8 cellular contexts compared by ENCODE assay signal in genomic region chrX:129654652-129655546, GRCh38. TPM values are rescaled to one million over a fixed set of nuclear protein-coding genes. Genes with fewer than 3 reads are reported as not detected.
DNase-seq lines count a peak whose midpoint lies in the region; ATAC-seq lines count a peak whose summit lies in the region.

APLN (minus strand) TSS chrX:129654956; CDS start chrX:129654630, 326 bp downstream.

- peaks cover 10% of the 10 kb centered on the region for H3K4me1 Mint-ChIP-seq in activated CD4-positive, alpha-beta T cell treated with anti-CD3 and anti-CD28 coated beads, Interleukin-2, amount 10 ng/mL, durations not matched to agents 24 days and 14 days
- peaks cover 13% of the 10 kb centered on the region for H3K4me1 Mint-ChIP-seq in memory B cell

- H3K27me3 ChIP-seq in ectodermal cell (ENCODE audit: control insufficient read depth, insufficient read depth, low read length, poor library complexity, severe bottlenecking) (peaks cover 40% of the 10 kb centered on the region), thymus (ENCODE audit: control insufficient read depth, insufficient read depth) (no peaks in the 10 kb centered on the region)

- H3K4me3 Mint-ChIP-seq in activated CD4-positive, alpha-beta T cell treated with anti-CD3 and anti-CD28 coated beads, Interleukin-2, amount 10 ng/mL, durations not matched to agents 24 days and 14 days, result peak within 1 kb of the TSS; percentile 75
- peak within 1 kb of the TSS; percentile 77 for H3K4me3 Mint-ChIP-seq in memory B cell

- H3K36me3 Mint-ChIP-seq in activated CD4-positive, alpha-beta T cell treated with anti-CD3 and anti-CD28 coated beads, Interleukin-2, amount 10 ng/mL, durations not matched to agents 24 days and 14 days (ENCODE audit: low read depth), result no peaks in the 10 kb centered on the region
- no peaks in the 10 kb centered on the region for H3K36me3 Mint-ChIP-seq in memory B cell

- no peaks in the 10 kb centered on the region for H3K9me3 Mint-ChIP-seq in activated CD4-positive, alpha-beta T cell treated with anti-CD3 and anti-CD28 coated beads, Interleukin-2, amount 10 ng/mL, durations not matched to agents 24 days and 14 days
- no peaks in the 10 kb centered on the region for H3K9me3 Mint-ChIP-seq in memory B cell

- H3K4me3 ChIP-seq in SK-N-MC (peak within 1 kb of the TSS; percentile 66), ectodermal cell (ENCODE audit: insufficient read depth, low read depth, low read length) (peak within 1 kb of the TSS; percentile 35), thymus (ENCODE audit: low read length) (peak within 1 kb of the TSS; percentile 48)

- H3K9me3 ChIP-seq in SK-N-MC (ENCODE audit: low read depth, low read length) (no peaks in the 10 kb centered on the region), ectodermal cell (ENCODE audit: control insufficient read depth, low read length) (no peaks in the 10 kb centered on the region), thymus (ENCODE audit: control insufficient read depth) (no peaks in the 10 kb centered on the region)

- H3K36me3 ChIP-seq in SK-N-MC (ENCODE audit: insufficient read depth, low read length) (no peaks in the 10 kb centered on the region), ectodermal cell (ENCODE audit: control insufficient read depth, insufficient read depth, low read length) (no peaks in the 10 kb centered on the region), thymus (ENCODE audit: control insufficient read depth, insufficient read depth) (no peaks in the 10 kb centered on the region)

- peaks cover 23% of the 10 kb centered on the region for H3K27me3 Mint-ChIP-seq in activated CD4-positive, alpha-beta T cell treated with anti-CD3 and anti-CD28 coated beads, Interleukin-2, amount 10 ng/mL, durations not matched to agents 24 days and 14 days
- peaks cover 11% of the 10 kb centered on the region for H3K27me3 Mint-ChIP-seq in memory B cell

- 0 to 1% methylated on average over 67 of the region's 67 CpGs for WGBS in ectodermal cell, 2 experiments
- WGBS in thymus, result under 1% methylated on average over 67 of the region's 67 CpGs

- no peaks in the 10 kb centered on the region for H3K4me1 ChIP-seq in ectodermal cell (ENCODE audit: control insufficient read depth, insufficient read depth, low read length)
- peaks cover 7% of the 10 kb centered on the region for H3K4me1 ChIP-seq in thymus (ENCODE audit: control insufficient read depth, insufficient read depth, low read length)

- intact Hi-C loops in activated CD4-positive, alpha-beta T cell treated with anti-CD3 and anti-CD28 coated beads, Interleukin-2, amount 10 ng/mL, durations not matched to agents 24 days and 14 days (cut with micrococcal nuclease), result loop anchor here (5.0 kb wide), 2 partner anchors 82 to 167 kb away; partner anchors contain the start of gene XPNPEP2

- no peak within 1 kb of the TSS for H3K9ac ChIP-seq in SK-N-MC (ENCODE audit: insufficient read length)

- peak; percentile 65 for DNase-seq in activated CD4-positive, alpha-beta T cell treated with anti-CD3 and anti-CD28 coated beads, Interleukin-2, amount 10 ng/mL, durations not matched to agents 24 days and 14 days
- no peak for DNase-seq in activated CD4-positive, alpha-beta T cell treated with anti-CD3 and anti-CD28 coated beads, Interleukin-2, amount 50 U/mL, for 1 hour
- DNase-seq in SK-N-MC (ENCODE audit: low read depth, low spot score) (no peak), memory B cell (ENCODE audit: low spot score in 2 of 2) (no peak), AG08395 (ENCODE audit: low spot score) (no peak)

- no peak within 1 kb of the TSS for H3K27ac ChIP-seq in SK-N-MC
- H3K27ac ChIP-seq in ectodermal cell (ENCODE audit: insufficient read depth, low read depth, low read length, poor library complexity, severe bottlenecking), result no peak within 1 kb of the TSS
- no peak within 1 kb of the TSS for H3K27ac ChIP-seq in thymus (ENCODE audit: low read depth)

- no peak within 1 kb of the TSS for H3K27ac Mint-ChIP-seq in activated CD4-positive, alpha-beta T cell treated with anti-CD3 and anti-CD28 coated beads, Interleukin-2, amount 10 ng/mL, durations not matched to agents 24 days and 14 days
- no peak within 1 kb of the TSS for H3K27ac Mint-ChIP-seq in memory B cell

- ATAC-seq in HG03139 (IDR thresholded peaks at IDR 0.05; ENCODE audit: unreplicated experiment) (peak; percentile 36), memory B cell (ENCODE audit: low read depth) (peak; percentile 53)

RNA-seq across cellular contexts. Expression of gene APLN, which starts in this region (rescaled TPM):
- 0.65 and 0.66 TPM in 2 replicates for total RNA-seq in activated CD4-positive, alpha-beta T cell treated with anti-CD3 and anti-CD28 coated beads, Interleukin-2, amount 10 ng/mL, durations not matched to agents 24 days and 14 days
- 1.7 TPM for polyA plus RNA-seq in ectodermal cell (2013, experiment 1 of 4)
- polyA plus RNA-seq in ectodermal cell (2013, experiment 2 of 4), result 1.3 TPM
- 1.5 TPM for polyA plus RNA-seq in ectodermal cell (2013, experiment 3 of 4)
- polyA plus RNA-seq in ectodermal cell (2013, experiment 4 of 4), result 1.3 TPM
- 0.32 TPM for polyA plus RNA-seq in thymus

Comparison
In these comparisons a context has a peak if more than half of its experiments do, and no peak if none do; other contexts are left out.
1. Peak in DNase-seq in activated CD4-positive, alpha-beta T cell treated with anti-CD3 and anti-CD28 coated beads, Interleukin-2, amount 10 ng/mL, durations not matched to agents 24 days and 14 days; RNA of the gene not detected or under 1 TPM.